ENCODE assay signal across 19 cellular contexts in genomic region chr11:125147280-125147679, GRCh38. TPM values are rescaled to one million over a fixed set of nuclear protein-coding genes. Genes with fewer than 3 reads are reported as not detected.
A peak's percentile ranks its signal among the peaks of the same experiment; 100 is the strongest.
DNase-seq lines count a peak whose midpoint lies in the region; ATAC-seq and TF ChIP-seq lines count a peak whose summit lies in the region.
"Had no signal": no experiment of that assay in that cellular context is flagged by ENCODE, and none has a peak within 500 bp of the region (broad histone marks: within the 10 kb centered on the region; RNA-seq: fewer than 3 reads in every experiment).

No MANE protein-coding gene starts in this region.

- H2AFZ ChIP-seq in GM23338 (no peak overlapping the region), IMR-90 (replicated peaks; ENCODE audit: low read length, poor library complexity) (peak overlapping the region; percentile 5)
- H2AFZ ChIP-seq: GM23248 had no signal

- no peak overlapping the region for H2AK9ac ChIP-seq in IMR-90 (replicated peaks; ENCODE audit: low read depth, low read length, poor library complexity)

- DNase-seq in GM23338 (ENCODE audit: low spot score) = no peak
- DNase-seq in IMR-90 = no peak
- DNase-seq in islet precursor cell = peak; percentile 32
- DNase-seq in osteocyte (ENCODE audit: extremely low spot score, unreplicated experiment) = peak; percentile 30
- no peak for DNase-seq in stimulated activated CD8-positive, alpha-beta memory T cell treated with anti-CD3 and anti-CD28 coated beads, Interleukin-4, amount 100 ng/mL, for 48 hours
- DNase-seq in activated CD4-positive, alpha-beta memory T cell treated with anti-CD3 and anti-CD28 coated beads for 36 hours = no peak
- no peak for DNase-seq in activated naive CD4-positive, alpha-beta T cell treated with Interleukin-2 at 50 U/mL for 16 hours
- DNase-seq: C1 segment of cervical spinal cord; Calu3; CD4-positive, alpha-beta memory T cell; COR-L47; DMS53; DMS79 treated with DMSO at 0.1 percent for 48 hours; GF-D8; GM23248; H9 had no signal

- H3K79me2 ChIP-seq in GM23338 (replicated peaks; ENCODE audit: insufficient read depth) = no peaks in the 10 kb centered on the region

- no peaks in the 10 kb centered on the region; the same call in 1 of the 2 replicates for H3K9me3 ChIP-seq in IMR-90 (ENCODE audit: control insufficient read depth, insufficient read depth, low read length)

- no peak for TF ChIP-seq RAD21 in IMR-90 (IDR thresholded peaks at IDR 0.05; ENCODE audit: low read length)

- no peak overlapping the region for H3K4me3 ChIP-seq in GM23338
- H3K4me3 ChIP-seq in IMR-90 (ENCODE audit: insufficient read depth, low read depth, low read length) = no peak overlapping the region
- H3K4me3 ChIP-seq: GM23248 had no signal

- H3K27me3 Mint-ChIP-seq in GM23338 (ENCODE audit: insufficient read depth, low read depth, poor library complexity) = peaks cover 28% of the 10 kb centered on the region
- H3K27me3 Mint-ChIP-seq in osteocyte (ENCODE audit: unreplicated experiment) = no peaks in the 10 kb centered on the region
- H3K27me3 Mint-ChIP-seq in activated CD4-positive, alpha-beta memory T cell treated with anti-CD3 and anti-CD28 coated beads for 36 hours = peaks cover 2% of the 10 kb centered on the region

- H4K8ac ChIP-seq in IMR-90 (ENCODE audit: low read depth in 2 of 2, low read length in 2 of 2) = no peak overlapping the region

- H3K4me1 ChIP-seq in GM23338 (ENCODE audit: insufficient read depth) = peaks cover 25% of the 10 kb centered on the region
- no peaks in the 10 kb centered on the region for H3K4me1 ChIP-seq in IMR-90 (ENCODE audit: control insufficient read depth, insufficient read depth, low read length)

- no peaks in the 10 kb centered on the region for H3F3A ChIP-seq in GM23338 (replicated peaks; ENCODE audit: low read depth)

- H3K27ac ChIP-seq in GM23338 (ENCODE audit: low read depth) (no peak overlapping the region), IMR-90 (ENCODE audit: insufficient read depth, low read length) (no peak overlapping the region)
- H3K27ac ChIP-seq: GM23248 had no signal

- no peak overlapping the region for H2BK5ac ChIP-seq in IMR-90 (ENCODE audit: low read depth, low read length, poor library complexity, severe bottlenecking)

- H3K79me1 ChIP-seq in IMR-90 (ENCODE audit: low read depth in 1 of 2, low read length in 2 of 2) = no peaks in the 10 kb centered on the region

- no peaks in the 10 kb centered on the region; the same call in 1 of the 2 replicates for H3K36me3 ChIP-seq in GM23338 (ENCODE audit: insufficient read depth)
- H3K36me3 ChIP-seq in IMR-90 (ENCODE audit: control insufficient read depth, insufficient read depth, low read length) = no peaks in the 10 kb centered on the region

- H3K4me1 Mint-ChIP-seq in GM23338 = peaks cover 36% of the 10 kb centered on the region
- H3K4me1 Mint-ChIP-seq in osteocyte (ENCODE audit: unreplicated experiment) = peaks cover 9% of the 10 kb centered on the region
- no peaks in the 10 kb centered on the region for H3K4me1 Mint-ChIP-seq in activated CD4-positive, alpha-beta memory T cell treated with anti-CD3 and anti-CD28 coated beads for 36 hours (ENCODE audit: low read depth)
- H3K4me1 Mint-ChIP-seq: CD4-positive, alpha-beta memory T cell had no signal

- TF ChIP-seq CTCF in GM23338 (conservative IDR thresholded peaks at IDR 0.05; ENCODE audit: low read depth in 2 of 2) (no peak), IMR-90 (conservative IDR thresholded peaks at IDR 0.05; ENCODE audit: low read depth, low read length) (no peak), osteocyte (IDR thresholded peaks at IDR 0.05) (no peak)

- ATAC-seq in GM23338 (peak; percentile 20; the same call in 2 of the 3 replicates), IMR-90 (ENCODE audit: low read depth) (no peak), HG03045 (IDR thresholded peaks at IDR 0.05; ENCODE audit: unreplicated experiment) (no peak)
- ATAC-seq: HCT116 had no signal

- dilution Hi-C loops in IMR-90 (cut with HindIII; ENCODE audit: low sequenced_read_pairs, unreplicated experiment) = no loop called here

- in situ Hi-C loops in IMR-90 (cut with MboI; ENCODE audit: low sequenced_read_pairs) = loop anchor here (10.0 kb wide), 1 partner anchor 172 kb away; no protein-coding TSS in a partner anchor

- H3K36me3 Mint-ChIP-seq in GM23338 (ENCODE audit: low read depth) (no peaks in the 10 kb centered on the region), osteocyte (ENCODE audit: unreplicated experiment) (no peaks in the 10 kb centered on the region)
- H3K36me3 Mint-ChIP-seq in activated CD4-positive, alpha-beta memory T cell treated with anti-CD3 and anti-CD28 coated beads for 36 hours = no peaks in the 10 kb centered on the region
- H3K36me3 Mint-ChIP-seq: CD4-positive, alpha-beta memory T cell had no signal

- no peaks in the 10 kb centered on the region for H3K9me1 ChIP-seq in IMR-90 (ENCODE audit: insufficient read depth, low read length)

- no peak for TF ChIP-seq POLR2A in IMR-90 (IDR thresholded peaks at IDR 0.05; ENCODE audit: low read depth, low read length)

- H3K4me2 ChIP-seq in GM23338 (peak overlapping the region; percentile 41), IMR-90 (ENCODE audit: low read depth, low read length) (no peak overlapping the region)

- H3K4me3 Mint-ChIP-seq in GM23338 = no peak overlapping the region
- no peak overlapping the region for H3K4me3 Mint-ChIP-seq in osteocyte (ENCODE audit: unreplicated experiment)
- H3K4me3 Mint-ChIP-seq in activated CD4-positive, alpha-beta memory T cell treated with anti-CD3 and anti-CD28 coated beads for 36 hours = no peak overlapping the region
- H3K4me3 Mint-ChIP-seq: CD4-positive, alpha-beta memory T cell; H9 had no signal

- CTCF ChIA-PET in IMR-90 (lab: Yijun Ruan, JAX) = no interaction called here
- CTCF ChIA-PET in activated CD4-positive, alpha-beta memory T cell treated with anti-CD3 and anti-CD28 coated beads for 36 hours (lab: Charles Lee) = no interaction called here

- H3K23ac ChIP-seq in IMR-90 (ENCODE audit: low read depth, low read length) = no peak overlapping the region

- no TSS peak for BruUV-seq in IMR-90 (replicated peaks; lab: Mats Ljungman, UMichigan)

- H3K18ac ChIP-seq in IMR-90 (ENCODE audit: low read depth, low read length) = no peak overlapping the region

- H4K91ac ChIP-seq in IMR-90 (ENCODE audit: insufficient read depth, low read depth, low read length) = no peak overlapping the region

- H3K9me3 Mint-ChIP-seq in GM23338 (no peaks in the 10 kb centered on the region; the same call in 2 of the 3 replicates), osteocyte (ENCODE audit: unreplicated experiment) (no peaks in the 10 kb centered on the region)
- H3K9me3 Mint-ChIP-seq in activated CD4-positive, alpha-beta memory T cell treated with anti-CD3 and anti-CD28 coated beads for 36 hours = no peaks in the 10 kb centered on the region
- H3K9me3 Mint-ChIP-seq: H9 had no signal

- H3K27ac Mint-ChIP-seq in GM23338 (no peak overlapping the region), osteocyte (ENCODE audit: unreplicated experiment) (no peak overlapping the region)
- no peak overlapping the region for H3K27ac Mint-ChIP-seq in activated CD4-positive, alpha-beta memory T cell treated with anti-CD3 and anti-CD28 coated beads for 36 hours
- H3K27ac Mint-ChIP-seq: CD4-positive, alpha-beta memory T cell had no signal

- H2BK15ac ChIP-seq in IMR-90 (ENCODE audit: low read depth, low read length) = no peak overlapping the region

- WGBS in IMR-90 (ENCODE audit: extremely low coverage in 2 of 2, insufficient read length in 1 of 2), 2 experiments = no CpG with 5 or more reads among the region's 6 CpGs

- no peak overlapping the region for H2BK20ac ChIP-seq in IMR-90 (ENCODE audit: low read depth, low read length)

- H2AK5ac ChIP-seq in IMR-90 (ENCODE audit: low read depth, low read length) = no peak overlapping the region

- POLR2A ChIA-PET in IMR-90 (lab: Charles Lee; ENCODE audit: unreplicated experiment) = no interaction called here
- POLR2A ChIA-PET in activated CD4-positive, alpha-beta memory T cell treated with anti-CD3 and anti-CD28 coated beads for 36 hours (lab: Charles Lee) = no interaction called here

- H4K20me1 ChIP-seq in GM23338 (replicated peaks; ENCODE audit: insufficient read depth) (no peaks in the 10 kb centered on the region), IMR-90 (ENCODE audit: insufficient read depth, low read length) (no peaks in the 10 kb centered on the region)

- H3K27me3 ChIP-seq in GM23338 (ENCODE audit: insufficient read depth) (peaks cover 66% of the 10 kb centered on the region), IMR-90 (ENCODE audit: control insufficient read depth, insufficient read depth, low read length) (peaks cover 20% of the 10 kb centered on the region)

- no peak overlapping the region for H3K56ac ChIP-seq in IMR-90 (ENCODE audit: extremely low read depth, insufficient read depth, low read length)

- no peak overlapping the region for H3K9ac ChIP-seq in IMR-90 (ENCODE audit: low read depth, low read length)
- H3K9ac ChIP-seq: GM23248 had no signal

- intact Hi-C loops in IMR-90 (cut with micrococcal nuclease) = no loop called here
- intact Hi-C loops in activated CD4-positive, alpha-beta memory T cell treated with anti-CD3 and anti-CD28 coated beads for 36 hours (cut with micrococcal nuclease) = loop anchor here (10.0 kb wide), 1 partner anchor 272 kb away; no protein-coding TSS in a partner anchor

- H3K14ac ChIP-seq in IMR-90 (replicated peaks; ENCODE audit: low read depth, low read length) = no peak overlapping the region

- no peak overlapping the region for H2BK120ac ChIP-seq in IMR-90 (ENCODE audit: low read depth, low read length)

- H3K9me2 ChIP-seq in GM23338 (ENCODE audit: insufficient read depth) = no peaks in the 10 kb centered on the region

- H3K4ac ChIP-seq in IMR-90 (ENCODE audit: low read depth, low read length) = no peak overlapping the region

- no peak overlapping the region for H4K5ac ChIP-seq in IMR-90 (ENCODE audit: low read depth, low read length)

RNA-seq across cellular contexts. Expression of gene PKNOX2, which starts 17.3 kb away (rescaled TPM):
- total RNA-seq in GM23338 (2014; rRNA removed; shearing (Covaris generic)) = 0.43 and 0.83 TPM in 2 replicates
- polyA plus RNA-seq in GM23338 (2016; fragmentation: Nextera tagmentation; extraction: Ambion mirVana) (0.35 and 0.42 TPM in 2 replicates), IMR-90 (2012; rRNA removed) (1.7 and 2.3 TPM in 2 replicates)
- total RNA-seq in IMR-90 (2012; rRNA removed) (0.72 and 1.1 TPM in 2 replicates), osteocyte (78.7 and 89.3 TPM in 2 replicates)
- 1.4 and 1.6 TPM in 2 replicates for polyA plus RNA-seq in IMR-90 (2012; cell fraction: cytosol; rRNA removed)
- polyA plus RNA-seq in IMR-90 (2012; cell fraction: nucleus; rRNA removed; ENCODE audit: low replicate concordance) = 1.7 and 2.4 TPM in 2 replicates
- not detected for total RNA-seq in activated CD4-positive, alpha-beta memory T cell treated with anti-CD3 and anti-CD28 coated beads for 36 hours
- total RNA-seq: A172; Calu3; CD4-positive, alpha-beta memory T cell had no signal
- polyA plus RNA-seq: CD4-positive, alpha-beta memory T cell had no signal

RNA-seq across cellular contexts. Expression of gene TMEM218, which starts 35.9 kb away (rescaled TPM):
- total RNA-seq in GM23338 (2014; rRNA removed; shearing (Covaris generic)) = 13.4 and 23.7 TPM in 2 replicates
- 23.8 and 24.2 TPM in 2 replicates for polyA plus RNA-seq in GM23338 (2016; fragmentation: Nextera tagmentation; extraction: Ambion mirVana)
- total RNA-seq in IMR-90 (2012; rRNA removed) = 19.4 and 24.4 TPM in 2 replicates
- polyA plus RNA-seq in IMR-90 (2012; rRNA removed) = 17.7 and 23.0 TPM in 2 replicates
- polyA plus RNA-seq in IMR-90 (2012; cell fraction: cytosol; rRNA removed) = 22.3 and 22.4 TPM in 2 replicates
- polyA plus RNA-seq in IMR-90 (2012; cell fraction: nucleus; rRNA removed; ENCODE audit: low replicate concordance) = 16.7 and 47.5 TPM in 2 replicates
- total RNA-seq in osteocyte = 19.9 and 23.7 TPM in 2 replicates
- 10 to 100 TPM; 12.8 to 14.8 TPM for total RNA-seq in activated CD4-positive, alpha-beta memory T cell treated with anti-CD3 and anti-CD28 coated beads for 36 hours

Comparison
In these comparisons a context has a peak if more than half of its experiments do, and no peak if none do; other contexts are left out.
1. DNase-seq: peak in islet precursor cell (single experiment) and osteocyte (single experiment); none in GM23338 (single experiment), IMR-90 (single experiment), stimulated activated CD8-positive, alpha-beta memory T cell treated with anti-CD3 and anti-CD28 coated beads, Interleukin-4, amount 100 ng/mL, for 48 hours (single experiment), activated CD4-positive, alpha-beta memory T cell treated with anti-CD3 and anti-CD28 coated beads for 36 hours (single experiment) and activated naive CD4-positive, alpha-beta T cell treated with Interleukin-2 at 50 U/mL for 16 hours (single experiment).
2. RNA of gene PKNOX2, which starts 17.3 kb away (total RNA-seq): 78.7 to 89.3 TPM in osteocyte; 0.43 to 0.83 TPM in GM23338, 0.72 to 1.1 TPM in IMR-90 and not detected in activated CD4-positive, alpha-beta memory T cell treated with anti-CD3 and anti-CD28 coated beads for 36 hours; every median in the first group is over 10 times any median in the second.